ENCODE assay signal across 2 cellular contexts in the genomic region with DNA sequence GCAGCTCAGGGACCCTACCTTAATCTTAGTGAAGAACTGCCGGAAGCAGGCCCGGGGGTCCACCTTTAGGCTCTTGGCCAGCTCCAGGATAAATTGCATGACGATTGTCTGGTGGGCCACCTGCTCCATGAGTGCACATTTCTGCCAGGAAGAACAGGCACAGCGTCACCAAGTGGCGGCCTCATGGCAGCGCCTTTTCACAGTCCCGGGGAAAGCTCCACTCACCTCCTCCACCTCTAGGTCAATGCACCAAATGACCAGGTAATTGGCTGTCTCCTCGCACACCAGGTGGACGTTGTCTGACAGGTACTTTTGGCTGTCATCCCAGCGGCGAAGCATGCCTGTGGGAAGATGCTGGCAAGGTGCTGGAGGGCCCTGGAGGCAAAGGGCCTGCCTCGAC.
TF ChIP-seq lines count a peak whose summit lies in the region.

No MANE protein-coding gene starts in this region.

TF ChIP-seq in H1, 55 proteins besides CTCF, POLR2A, EP300 and RAD21:
- no peak for TF ChIP-seq SP2 (IDR thresholded peaks at IDR 0.05; ENCODE audit: low read length)
- no peak for TF ChIP-seq CHD1 (IDR thresholded peaks at IDR 0.05; ENCODE audit: low read depth, low read length)
- no peak for TF ChIP-seq SP4 (IDR thresholded peaks at IDR 0.05; ENCODE audit: low read length)
- no peak for TF ChIP-seq HDAC2 (IDR thresholded peaks at IDR 0.05; ENCODE audit: borderline replicate concordance in 1 of 2, low read depth in 2 of 2, low read length in 2 of 2)
- no peak for TF ChIP-seq TCF12 (IDR thresholded peaks at IDR 0.05; ENCODE audit: low read depth, low read length)
- no peak for TF ChIP-seq SIRT6 (IDR thresholded peaks at IDR 0.05; ENCODE audit: low read length)
- no peak for TF ChIP-seq EGR1 (IDR thresholded peaks at IDR 0.05; ENCODE audit: borderline replicate concordance, low read depth, low read length)
- no peak for TF ChIP-seq SAP30 (IDR thresholded peaks at IDR 0.05; ENCODE audit: insufficient read depth, insufficient replicate concordance, low read length)
- no peak for TF ChIP-seq CREB1 (IDR thresholded peaks at IDR 0.05)

TF ChIP-seq in SK-N-SH treated with all-trans-retinoic acid at 6 μM for 48 hours, 23 proteins besides CTCF, POLR2A, EP300 and RAD21:
- TF ChIP-seq SNAI2 (CRISPR knock-in tag; IDR thresholded peaks at IDR 0.05) (no peak), GLIS3 (CRISPR knock-in tag; IDR thresholded peaks at IDR 0.05) (no peak)
- TF ChIP-seq, protein P1, sequence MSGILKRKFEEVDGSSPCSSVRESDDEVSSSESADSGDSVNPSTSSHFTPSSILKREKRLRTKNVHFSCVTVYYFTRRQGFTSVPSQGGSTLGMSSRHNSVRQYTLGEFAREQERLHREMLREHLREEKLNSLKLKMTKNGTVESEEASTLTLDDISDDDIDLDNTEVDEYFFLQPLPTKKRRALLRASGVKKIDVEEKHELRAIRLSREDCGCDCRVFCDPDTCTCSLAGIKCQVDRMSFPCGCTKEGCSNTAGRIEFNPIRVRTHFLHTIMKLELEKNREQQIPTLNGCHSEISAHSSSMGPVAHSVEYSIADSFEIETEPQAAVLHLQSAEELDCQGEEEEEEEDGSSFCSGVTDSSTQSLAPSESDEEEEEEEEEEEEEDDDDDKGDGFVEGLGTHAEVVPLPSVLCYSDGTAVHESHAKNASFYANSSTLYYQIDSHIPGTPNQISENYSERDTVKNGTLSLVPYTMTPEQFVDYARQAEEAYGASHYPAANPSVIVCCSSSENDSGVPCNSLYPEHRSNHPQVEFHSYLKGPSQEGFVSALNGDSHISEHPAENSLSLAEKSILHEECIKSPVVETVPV (CRISPR knock-in tag; IDR thresholded peaks at IDR 0.05) = no peak
